22 cellular contexts compared by ENCODE assay signal in the genomic region with DNA sequence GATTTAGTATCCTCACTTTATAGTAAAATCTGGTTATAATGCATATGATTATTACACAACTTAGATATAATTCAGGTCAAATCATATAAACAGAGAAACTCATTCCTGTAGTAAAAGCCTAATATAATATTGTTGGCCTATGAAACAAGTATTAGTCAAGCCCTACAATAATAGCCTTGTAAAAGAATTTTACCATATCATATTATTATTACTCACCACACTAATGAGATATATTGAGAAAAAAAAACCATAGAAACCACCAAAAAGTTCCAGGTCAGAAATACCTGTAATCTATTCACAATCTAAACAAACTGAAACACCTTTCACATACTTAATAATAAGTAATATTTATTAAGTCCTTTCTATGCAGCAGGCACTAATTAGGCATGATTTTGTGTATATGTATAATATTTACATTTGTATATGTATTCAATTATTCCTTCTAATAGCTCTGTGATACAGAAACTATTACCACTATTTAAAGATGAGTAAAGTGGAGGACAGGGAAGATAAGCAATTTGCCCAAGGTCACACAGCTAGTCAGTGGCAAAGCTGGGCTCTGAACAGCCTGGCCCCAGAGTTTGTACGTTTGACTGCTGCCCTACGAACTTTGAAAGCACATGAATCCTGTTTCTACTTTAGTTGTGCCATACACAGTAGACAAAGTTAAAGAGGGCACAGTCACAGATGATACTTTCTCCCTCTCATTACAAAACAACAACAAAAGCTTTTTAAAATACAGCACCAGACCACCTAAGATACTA. TPM values are rescaled to one million over a fixed set of nuclear protein-coding genes. Genes with fewer than 3 reads are reported as not detected.
DNase-seq lines count a peak whose midpoint lies in the region; ATAC-seq, FAIRE-seq and TF ChIP-seq lines count a peak whose summit lies in the region.
"Had no signal": no experiment of that assay in that cellular context is flagged by ENCODE, and none has a peak within 500 bp of the region (broad histone marks: within the 10 kb centered on the region; RNA-seq: fewer than 3 reads in every experiment).

No MANE protein-coding gene starts in this region.

- DNase-seq in GM12878 (ENCODE audit: low read depth, low spot score), result no peak
- no peak for DNase-seq in nephron progenitor cell
- no peak for DNase-seq in GDM1 (lab: John Stamatoyannopoulos, UW)
- DNase-seq in coronary artery (ENCODE audit: low spot score), result no peak
- no peak for DNase-seq in GM19239 (ENCODE audit: insufficient read length, low spot score)
- DNase-seq: activated CD4-positive, alpha-beta T cell treated with anti-CD3 and anti-CD28 coated beads, Interleukin-2, amount 10 ng/mL, durations not matched to agents 7 days and 5 days; activated CD8-positive, alpha-beta memory T cell treated with anti-CD3 and anti-CD28 coated beads, Interleukin-2, amount 50 U/mL, for 48 hours; activated gamma-delta T cell; cerebellar nuclear complex; DND-41; effector CD8-positive, alpha-beta T cell; NCI-H1694 treated with DMSO at 0.1 percent for 48 hours; NCI-H2227 treated with DMSO at 0.1 percent for 48 hours; occipital lobe; right lobe of liver; stomach; upper lobe of left lung had no signal

- no peak for TF ChIP-seq CTCF in Loucy (conservative IDR thresholded peaks at IDR 0.05; ENCODE audit: low read length)
- TF ChIP-seq CTCF in GM12878 (IDR thresholded peaks at IDR 0.05 in 2 of 3, conservative IDR thresholded peaks at IDR 0.05 in 1 of 3; ENCODE audit: control insufficient read depth in 2 of 3, extremely low read depth in 1 of 3, insufficient read depth in 1 of 3, low read depth in 3 of 3, low read length in 3 of 3), result no peak
- TF ChIP-seq CTCF in nephron progenitor cell (IDR thresholded peaks at IDR 0.05), result no peak
- TF ChIP-seq CTCF in coronary artery (IDR thresholded peaks at IDR 0.05), result no peak

- H3K9me3 ChIP-seq in Loucy (ENCODE audit: insufficient read depth, low read depth, low read length), result peaks cover 14% of the 10 kb centered on the region
- H3K9me3 ChIP-seq in GM12878 (replicated peaks; ENCODE audit: control insufficient read depth, insufficient read depth, low read length), result peaks cover 15% of the 10 kb centered on the region
- H3K9me3 ChIP-seq: right lobe of liver, stomach, upper lobe of left lung had no signal

- H3K36me3 ChIP-seq in Loucy (ENCODE audit: insufficient read depth, low read length), result peaks cover 12% of the 10 kb centered on the region
- H3K36me3 ChIP-seq in GM12878 (ENCODE audit: control insufficient read depth in 2 of 2, insufficient read depth in 2 of 2, low read length in 1 of 2), result peaks cover 0 to 4% of the 10 kb centered on the region in 2 experiments; a peak in 2 of 4 replicates
- H3K36me3 ChIP-seq: right lobe of liver, stomach, upper lobe of left lung had no signal

- H3K4me1 Mint-ChIP-seq in nephron progenitor cell, result peaks cover 45% of the 10 kb centered on the region

- intact Hi-C loops in GM12878 (cut with micrococcal nuclease; ENCODE audit: unreplicated experiment), result loop anchor here (10.0 kb wide), 1 partner anchor 405 kb away; no protein-coding TSS in a partner anchor

- no peak for TF ChIP-seq RAD21 in GM12878 (IDR thresholded peaks at IDR 0.05; ENCODE audit: insufficient read depth, low read depth, low read length)

- CTCF ChIA-PET in GM12878 (lab: Yijun Ruan, JAX), result interaction anchor here (1.0 to 2.4 kb wide), 6 partner anchors 10 to 166 kb away, joined by 3 to 10 read pairs (median 4); no protein-coding TSS in a partner anchor

- H3K27me3 ChIP-seq in Loucy (ENCODE audit: insufficient read depth, low read length, poor library complexity, severe bottlenecking) (no peaks in the 10 kb centered on the region), GM12878 (replicated peaks in 1 of 2; ENCODE audit: control insufficient read depth in 2 of 2, insufficient read depth in 2 of 2, low read length in 1 of 2) (no peaks in the 10 kb centered on the region)
- H3K27me3 ChIP-seq: right lobe of liver, stomach, upper lobe of left lung had no signal

- WGBS in GM12878 (ENCODE audit: insufficient coverage, insufficient replicate concordance, low lambda C conversion rate, missing lambda C conversion rate), result 70% methylated on average over 2 of the region's 2 CpGs

- SMC1A ChIA-PET in GM12878 (lab: Charles Lee; ENCODE audit: uncharacterized antibody, unreplicated experiment), result interaction anchor here (0.7 to 2.9 kb wide), 15 partner anchors 10 to 122 kb away, joined by 3 to 20 read pairs (median 4); a partner anchor contains a TSS

- peaks cover 4% of the 10 kb centered on the region for H3K27me3 Mint-ChIP-seq in nephron progenitor cell (ENCODE audit: low read depth, poor library complexity)
- H3K27me3 Mint-ChIP-seq: activated CD4-positive, alpha-beta T cell treated with anti-CD3 and anti-CD28 coated beads, Interleukin-2, amount 10 ng/mL, durations not matched to agents 7 days and 5 days had no signal

- RAD21 ChIA-PET in GM12878 (lab: Charles Lee; ENCODE audit: unreplicated experiment), result interaction anchor here (0.9 to 2.5 kb wide), 7 partner anchors 10 to 123 kb away, joined by 3 to 12 read pairs (median 5); a partner anchor contains a TSS

- POLR2A ChIA-PET in GM12878 (lab: Charles Lee), result interaction anchor here (0.5 to 1.9 kb wide), 8 partner anchors 9 to 129 kb away, joined by 3 to 8 read pairs (median 4); a partner anchor contains a TSS

- H3K27ac ChIP-seq in GM12878 (ENCODE audit: control insufficient read depth, insufficient read depth) (peak overlapping the region; percentile 59), coronary artery (peak overlapping the region in 1 of 2 donors; percentile 63)
- H3K27ac ChIP-seq: right lobe of liver, stomach, upper lobe of left lung had no signal

- H4K20me1 ChIP-seq in Loucy (ENCODE audit: insufficient read depth, low read length, poor library complexity, severe bottlenecking), result peaks cover 78% of the 10 kb centered on the region
- no peaks in the 10 kb centered on the region for H4K20me1 ChIP-seq in GM12878 (ENCODE audit: control insufficient read depth, insufficient read depth)

- H3K4me1 ChIP-seq in Loucy (ENCODE audit: insufficient read depth, low read length, poor library complexity, severe bottlenecking) (peaks cover 61% of the 10 kb centered on the region), GM12878 (ENCODE audit: control insufficient read depth, insufficient read depth, low read length) (peaks cover 18% of the 10 kb centered on the region; the same call in 1 of the 2 replicates)
- H3K4me1 ChIP-seq: right lobe of liver, upper lobe of left lung had no signal

- H3K4me2 ChIP-seq in Loucy (ENCODE audit: low read depth, low read length, poor library complexity, severe bottlenecking), result peak overlapping the region; percentile 64
- H3K4me2 ChIP-seq in GM12878 (ENCODE audit: control insufficient read depth, insufficient read depth), result peak overlapping the region; percentile 64

- H2AFZ ChIP-seq in Loucy (ENCODE audit: low read length) (no peak overlapping the region), GM12878 (ENCODE audit: control insufficient read depth, low read depth, low read length) (no peak overlapping the region)

- no peak for TF ChIP-seq POLR2A in GM12878 (IDR thresholded peaks at IDR 0.05; ENCODE audit: low read depth, low read length)

- peak overlapping the region; percentile 1 for H3K9ac ChIP-seq in Loucy (ENCODE audit: low read depth, low read length, poor library complexity, severe bottlenecking)
- no peak overlapping the region; the same call in 1 of the 2 replicates for H3K9ac ChIP-seq in GM12878 (ENCODE audit: control insufficient read depth, insufficient read depth, low read length)

- BruUV-seq in GM12878 (replicated peaks; lab: Mats Ljungman, UMichigan), result no TSS peak

- H3F3A ChIP-seq in Loucy (ENCODE audit: low read depth), result no peaks in the 10 kb centered on the region; the same call in 1 of the 2 replicates

- H3K27ac Mint-ChIP-seq in nephron progenitor cell, result peak overlapping the region; percentile 8
- H3K27ac Mint-ChIP-seq: activated CD4-positive, alpha-beta T cell treated with anti-CD3 and anti-CD28 coated beads, Interleukin-2, amount 10 ng/mL, durations not matched to agents 7 days and 5 days had no signal

- H3K9me3 Mint-ChIP-seq in nephron progenitor cell, result peaks cover 25% of the 10 kb centered on the region

- in situ Hi-C loops in GM12878 (cut with MboI), result no loop called here

- H3K36me3 Mint-ChIP-seq in nephron progenitor cell (ENCODE audit: low read depth), result peaks cover 57% of the 10 kb centered on the region

- ATAC-seq in GM18868 (IDR thresholded peaks at IDR 0.05; ENCODE audit: unreplicated experiment) (peak; percentile 49), GM12878 (peak; percentile 51), HG02981 (IDR thresholded peaks at IDR 0.05; ENCODE audit: unreplicated experiment) (no peak)
- ATAC-seq: esophagus mucosa, Panc1 had no signal

- FAIRE-seq in GM12878 (lab: Jason Lieb, UNC) (no peak), GM19239 (lab: Jason Lieb, UNC) (no peak)

- TF ChIP-seq EP300 in GM12878 (IDR thresholded peaks at IDR 0.05; ENCODE audit: borderline replicate concordance in 1 of 2, control insufficient read depth in 1 of 2, low read depth in 2 of 2, low read length in 2 of 2), result no peak

- H3K79me2 ChIP-seq in Loucy (ENCODE audit: insufficient read depth, low read length) (peaks cover 99% of the 10 kb centered on the region), GM12878 (ENCODE audit: control insufficient read depth, insufficient read depth, low read length) (peaks cover 100% of the 10 kb centered on the region)

- peak overlapping the region; percentile 8 for H3K4me3 ChIP-seq in Loucy (ENCODE audit: low read length, poor library complexity, severe bottlenecking)
- peak overlapping the region; percentile 2; the same call in 1 of the 2 replicates for H3K4me3 ChIP-seq in GM12878
- no peak overlapping the region for H3K4me3 ChIP-seq in coronary artery
- H3K4me3 ChIP-seq: right lobe of liver, stomach, upper lobe of left lung had no signal

- H3K9me2 ChIP-seq in Loucy (replicated peaks; ENCODE audit: low read depth, low read length), result no peaks in the 10 kb centered on the region

- H3K4me3 Mint-ChIP-seq in nephron progenitor cell, result no peak overlapping the region
- H3K4me3 Mint-ChIP-seq: activated CD4-positive, alpha-beta T cell treated with anti-CD3 and anti-CD28 coated beads, Interleukin-2, amount 10 ng/mL, durations not matched to agents 7 days and 5 days had no signal

RNA-seq across cellular contexts. Expression of a gene that starts 9.0 kb away (rescaled TPM):
- total RNA-seq in GM12878 (2013; cell fraction: nucleolus; rRNA removed), result 140 and 166 TPM in 2 replicates
- total RNA-seq in GM12878 (2014; rRNA removed), result 12.6 and 13.7 TPM in 2 replicates
- total RNA-seq in GM12878 (2014; rRNA removed; fragmentation: Illumina TruSeq; extraction: Trizol), result 16.5 and 17.7 TPM in 2 replicates
- 24.4 and 31.5 TPM in 2 replicates for total RNA-seq in GM12878 (2021)
- 6.6 TPM for polyA plus RNA-seq in GM12878 (2011; ENCODE audit: low read depth)
- 12.2 and 14.6 TPM in 2 replicates for polyA plus RNA-seq in GM12878 (2011; rRNA removed)
- polyA plus RNA-seq in GM12878 (2011; cell fraction: cytosol; rRNA removed), result 25.9 and 26.6 TPM in 2 replicates
- polyA plus RNA-seq in GM12878 (2011; cell fraction: nucleus; rRNA removed), result 129 and 132 TPM in 2 replicates
- 16.9 and 17.4 TPM in 2 replicates for polyA plus RNA-seq in GM12878 (2012)
- polyA plus RNA-seq in GM12878 (2014; fragmentation: Illumina TruSeq; extraction: Trizol), result 17.5 and 19.6 TPM in 2 replicates
- polyA plus RNA-seq in GM12878 (2014; fragmentation: Nextera tagmentation; extraction: Ambion mirVana), result 1 to 10 TPM; 3.8 to 5.8 TPM
- 18.6 and 19.8 TPM in 2 replicates for polyA plus RNA-seq in GM12878 (2014; rRNA removed)
- polyA plus RNA-seq in GM12878 (2016; fragmentation: Nextera tagmentation; extraction: Ambion mirVana), result 10 to 100 TPM in 1 of 2 experiments, 1 to 10 TPM in 1; 9.1 to 11.2 TPM
- 47.0 and 51.6 TPM in 2 replicates for polyA minus RNA-seq in GM12878 (2011; rRNA and poly(A)+ RNA removed)
- 11.9 and 15.4 TPM in 2 replicates for polyA minus RNA-seq in GM12878 (2011; cell fraction: cytosol; rRNA and poly(A)+ RNA removed)
- 61.1 and 94.9 TPM in 2 replicates for polyA minus RNA-seq in GM12878 (2011; cell fraction: nucleus; rRNA and poly(A)+ RNA removed)
